11 cellular contexts compared by ENCODE assay signal in the genomic region with DNA sequence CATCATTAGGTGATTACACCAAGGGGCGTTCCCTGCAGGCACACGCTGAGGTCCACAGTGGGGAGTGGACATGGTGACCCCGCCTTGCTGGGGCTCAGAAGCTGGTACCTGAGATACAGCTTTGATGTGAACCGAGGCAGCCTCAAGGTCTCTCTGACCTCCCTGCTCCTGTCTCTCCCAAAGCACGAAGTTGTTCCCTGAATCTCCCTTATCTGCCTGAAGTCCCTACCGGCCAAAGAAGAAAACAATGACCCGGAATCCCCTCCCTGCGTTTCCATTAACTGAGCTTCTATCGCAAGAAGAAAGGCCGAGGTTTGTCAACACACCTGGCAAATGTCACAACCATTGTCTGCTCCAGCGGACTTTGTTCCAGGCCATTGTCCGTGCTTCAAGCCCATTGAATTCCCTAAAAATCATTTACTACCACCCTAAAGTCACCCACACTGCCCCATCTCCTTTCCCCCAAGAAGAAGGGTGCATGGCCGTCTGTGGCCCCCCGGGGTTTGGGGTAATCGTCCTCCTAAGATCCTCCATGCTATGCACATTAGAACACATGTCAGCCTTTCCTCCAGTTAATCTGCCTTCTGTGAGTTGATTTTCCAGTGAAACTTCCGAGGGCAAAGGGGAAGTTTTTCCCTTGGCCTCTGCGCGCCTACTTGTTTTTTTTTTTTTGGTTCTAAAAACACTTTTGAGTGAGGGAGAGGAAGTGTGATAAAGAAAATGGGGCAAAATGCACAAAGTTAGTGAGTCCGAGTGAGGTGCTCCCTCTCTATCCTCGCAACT. TPM values are rescaled to one million over a fixed set of nuclear protein-coding genes. Genes with fewer than 3 reads are reported as not detected.
DNase-seq lines count a peak whose midpoint lies in the region; ATAC-seq, FAIRE-seq and TF ChIP-seq lines count a peak whose summit lies in the region.
"Had no signal": no experiment of that assay in that cellular context is flagged by ENCODE, and none has a peak within 500 bp of the region (broad histone marks: within the 10 kb centered on the region; RNA-seq: fewer than 3 reads in every experiment).

No MANE protein-coding gene starts in this region.

- 18% methylated on average over 19 of the region's 20 CpGs for WGBS in K562 (ENCODE audit: insufficient coverage, low coverage, missing lambda C conversion rate)

- H3K9ac ChIP-seq in K562 (ENCODE audit: insufficient read depth in 1 of 2, low read depth in 2 of 2, low read length in 2 of 2), result no peak overlapping the region
- H3K9ac ChIP-seq in kidney (ENCODE audit: low read length in 2 of 2), result no peak overlapping the region
- H3K9ac ChIP-seq in skeletal muscle satellite cell (ENCODE audit: low read depth, low read length), result no peak overlapping the region

- ATAC-seq in K562, result no peak
- no peak for ATAC-seq in HG02588 (IDR thresholded peaks at IDR 0.05; ENCODE audit: unreplicated experiment)
- no peak for ATAC-seq in HG03378 (IDR thresholded peaks at IDR 0.05; ENCODE audit: unreplicated experiment)
- ATAC-seq: T-cell had no signal

- H3K4me1 ChIP-seq in K562 (replicated peaks in 1 of 2; ENCODE audit: control insufficient read depth in 2 of 2, insufficient read depth in 2 of 2, low read length in 2 of 2) (peaks cover 33 to 65% of the 10 kb centered on the region in 2 experiments; a peak in 4 of 5 replicates), kidney (ENCODE audit: control insufficient read depth in 1 of 2, insufficient read depth in 1 of 2, low read depth in 1 of 2, low read length in 2 of 2) (peaks cover 0 to 8% of the 10 kb centered on the region in 2 donors), skeletal muscle satellite cell (ENCODE audit: control insufficient read depth, insufficient read depth, low read length) (peaks cover 14% of the 10 kb centered on the region)

- H3K4me2 ChIP-seq in K562 (ENCODE audit: insufficient read depth, low read length) (peak overlapping the region; percentile 40; the same call in 1 of the 2 replicates), skeletal muscle satellite cell (ENCODE audit: low read length) (peak overlapping the region; percentile 13)

- DNase-seq in ELF-1 (ENCODE audit: low read depth, low spot score) (peak; percentile 85), K562 (ENCODE audit: extremely low read depth in 1 of 4, low spot score in 3 of 4) (no peak), kidney (peak; percentile 43), A172 (ENCODE audit: low spot score) (no peak)
- DNase-seq in activated CD4-positive, alpha-beta T cell treated with anti-CD3 and anti-CD28 coated beads for 1 hour, result no peak
- DNase-seq: activated T-cell treated with anti-CD3 and anti-CD28 coated beads, Interleukin-2, amount 50 U/mL, for 1 hour; NCI-H2227 treated with DMSO at 0.1 percent for 48 hours; T-cell had no signal

- FAIRE-seq in K562 (lab: Jason Lieb, UNC) (no peak), kidney (lab: Jason Lieb, UNC) (no peak)

- in situ Hi-C loops in K562 (cut with MboI), result no loop called here

- no peak for TF ChIP-seq CTCF in K562 (IDR thresholded peaks at IDR 0.05 in 2 of 3, conservative IDR thresholded peaks at IDR 0.05 in 1 of 3; ENCODE audit: insufficient read depth in 2 of 3, low read depth in 1 of 3, low read length in 3 of 3)
- no peak for TF ChIP-seq CTCF in kidney (IDR thresholded peaks at IDR 0.05; ENCODE audit: borderline replicate concordance, extremely low read depth, insufficient read depth)

- peaks cover 8% of the 10 kb centered on the region; the same call in 1 of the 2 replicates for H4K20me1 ChIP-seq in K562 (replicated peaks; ENCODE audit: control insufficient read depth, insufficient read depth, low read length)

- H3K4me3 ChIP-seq in K562 (no peak overlapping the region), kidney (ENCODE audit: low read length in 2 of 2) (no peak overlapping the region), skeletal muscle satellite cell (ENCODE audit: low read length) (no peak overlapping the region)

- no TSS peak for BruUV-seq in K562 (replicated peaks; lab: Mats Ljungman, UMichigan)

- H2AFZ ChIP-seq in K562 (ENCODE audit: low read depth, low read length), result no peak overlapping the region

- CTCF ChIA-PET in K562 (lab: Yijun Ruan, JAX; ENCODE audit: low intra/inter-chr PET ratio), result interaction anchor here (0.6 to 1.6 kb wide), 2 partner anchors 82 to 418 kb away, joined by 5 to 8 read pairs; no protein-coding TSS in a partner anchor

- H3K27ac ChIP-seq in K562 (ENCODE audit: extremely low read depth, low read depth, low read length), result no peak overlapping the region
- H3K27ac ChIP-seq in kidney (ENCODE audit: low read depth in 2 of 2, low read length in 2 of 2), result peak overlapping the region; percentile 79 to 81

- H3K79me2 ChIP-seq in K562 (ENCODE audit: control insufficient read depth, insufficient read depth, low read length), result no peaks in the 10 kb centered on the region

- 0 out of 4 replicates have a peak, but pooled peaks of 1 of the 2 experiments have one; percentile 17 for TF ChIP-seq RAD21 in K562 (CRISPR knock-in tag; conservative IDR thresholded peaks at IDR 0.05 in 1 of 2, IDR thresholded peaks at IDR 0.05 in 1 of 2)

- no peaks in the 10 kb centered on the region for H3K9me1 ChIP-seq in K562 (ENCODE audit: control insufficient read depth, insufficient read depth, low read length)

- POLR2A ChIA-PET in K562 (lab: Yijun Ruan, JAX), result interaction anchor here (0.8 to 1.7 kb wide), 4 partner anchors 10 to 119 kb away, joined by 3 to 4 read pairs (median 3); no protein-coding TSS in a partner anchor

- TF ChIP-seq EP300 in K562 (IDR thresholded peaks at IDR 0.05; ENCODE audit: low read length), result no peak

- intact Hi-C loops in K562 (cut with micrococcal nuclease) (loop anchor here (1.0 to 5.0 kb wide), 2 partner anchors 60 to 82 kb away; no protein-coding TSS in a partner anchor), kidney (cut with DNase I) (no loop called here)

- TF ChIP-seq POLR2A in K562 (conservative IDR thresholded peaks at IDR 0.05), result no peak

- H3K27me3 ChIP-seq in K562 (ENCODE audit: control insufficient read depth in 2 of 2, insufficient read depth in 2 of 2, low read length in 2 of 2), result peaks cover 11 to 39% of the 10 kb centered on the region in 2 experiments
- H3K27me3 ChIP-seq in skeletal muscle satellite cell (ENCODE audit: control insufficient read depth, insufficient read depth, low read length), result peaks cover 16% of the 10 kb centered on the region

- H3K9me3 ChIP-seq in K562 (replicated peaks; ENCODE audit: control insufficient read depth, insufficient read depth, low read depth, low read length) (no peaks in the 10 kb centered on the region), kidney (ENCODE audit: control insufficient read depth in 1 of 2, low read length in 2 of 2) (no peaks in the 10 kb centered on the region), skeletal muscle satellite cell (replicated peaks; ENCODE audit: low read length) (no peaks in the 10 kb centered on the region)

- H3K36me3 ChIP-seq in K562 (ENCODE audit: control insufficient read depth, insufficient read depth, low read length) (no peaks in the 10 kb centered on the region), kidney (ENCODE audit: control insufficient read depth in 1 of 2, insufficient read depth in 2 of 2, low read length in 2 of 2) (no peaks in the 10 kb centered on the region), skeletal muscle satellite cell (ENCODE audit: insufficient read depth, low read length) (no peaks in the 10 kb centered on the region)

TF ChIP-seq in K562, 482 proteins besides CTCF, POLR2A, EP300 and RAD21:
- TF ChIP-seq SOX6 (IDR thresholded peaks at IDR 0.05) (0 out of 2 replicates have a peak, but pooled peaks have one; percentile 38), SMARCA4 (IDR thresholded peaks at IDR 0.05) (no peak), SMAD4 (CRISPR knock-in tag; conservative IDR thresholded peaks at IDR 0.05) (no peak), JUND (IDR thresholded peaks at IDR 0.05; ENCODE audit: borderline replicate concordance, low read depth, low read length) (no peak), JUND (tag; IDR thresholded peaks at IDR 0.05; ENCODE audit: borderline replicate concordance, low read depth, low read length) (0 out of 3 replicates have a peak, but pooled peaks have one; percentile 10), ZZZ3 (IDR thresholded peaks at IDR 0.05) (no peak), KDM5B (IDR thresholded peaks at IDR 0.05; ENCODE audit: insufficient replicate concordance, low read depth, low read length) (peak; percentile 29), SAFB (IDR thresholded peaks at IDR 0.05; ENCODE audit: borderline replicate concordance, low read depth, low read length) (0 out of 2 replicates have a peak, but pooled peaks have one; percentile 22), CBFA2T3 (IDR thresholded peaks at IDR 0.05) (peak; percentile 8; the same call in 1 of the 2 replicates)

RNA-seq across cellular contexts. Expression of a gene that starts 48.1 kb away (rescaled TPM):
- 18.2 and 47.1 TPM in 2 replicates for total RNA-seq in K562 (2011; cell fraction: chromatin; rRNA removed; ENCODE audit: low replicate concordance)
- total RNA-seq in K562 (2011; cell fraction: nucleolus; rRNA removed), result 42.8 and 53.0 TPM in 2 replicates
- 26.1 and 28.1 TPM in 2 replicates for total RNA-seq in K562 (2011; cell fraction: nucleoplasm; rRNA removed)
- total RNA-seq in K562 (2014; rRNA removed) (12.0 and 16.1 TPM in 2 replicates), K562 (2014; rRNA removed; fragmentation: Illumina TruSeq; extraction: Trizol) (0.54 and 1.1 TPM in 2 replicates), K562 (2015; rRNA removed; fragmentation: Illumina TruSeq; extraction: Trizol) (1.6 and 2.3 TPM in 2 replicates), K562 (2021) (16.1 and 16.4 TPM in 2 replicates), kidney (316 TPM)
- polyA plus RNA-seq in K562 (2011; rRNA removed) (4.9 and 16.8 TPM in 2 replicates), K562 (2014; fragmentation: Illumina TruSeq; extraction: Trizol) (2.0 and 5.5 TPM in 2 replicates), K562 (2014; fragmentation: Nextera tagmentation; extraction: Ambion mirVana) (under 1 TPM; 0.14 to 0.25 TPM), K562 (2014; rRNA removed) (7.8 and 11.8 TPM in 2 replicates), kidney (ENCODE audit: insufficient read depth, low read depth, low replicate concordance) (150 TPM)
- polyA plus RNA-seq in K562 (2011; cell fraction: cytosol; rRNA removed), result 23.2 and 39.2 TPM in 2 replicates
- 67.4 and 83.8 TPM in 2 replicates for polyA plus RNA-seq in K562 (2011; cell fraction: nucleus; rRNA removed)
- 6.2 and 11.5 TPM in 2 replicates for polyA plus RNA-seq in K562 (2012)
- 2.9 and 3.3 TPM in 2 replicates for polyA minus RNA-seq in K562 (2011; rRNA and poly(A)+ RNA removed)
- 11.5 and 49.2 TPM in 2 replicates for polyA minus RNA-seq in K562 (2011; cell fraction: cytosol; rRNA and poly(A)+ RNA removed)
- polyA minus RNA-seq in K562 (2011; cell fraction: nucleus; rRNA and poly(A)+ RNA removed), result 11.6 and 22.0 TPM in 2 replicates
- total RNA-seq in skeletal muscle satellite cell (2012; rRNA removed), result 25.6 and 40.2 TPM in 2 replicates
- total RNA-seq in A172 (2014; rRNA removed; shearing (Covaris generic)), result 72.9 and 115 TPM in 2 replicates

Comparison
In these comparisons a context has a peak if more than half of its experiments do, and no peak if none do; other contexts are left out.
1. DNase-seq: peak in ELF-1 (single experiment) and kidney (single experiment); none in K562 (0 of 4), activated CD4-positive, alpha-beta T cell treated with anti-CD3 and anti-CD28 coated beads for 1 hour (single experiment) and A172 (single experiment).